In genomic region chr6:89081423-89082322, GRCh38 we compare ENCODE assay signal across 8 cellular contexts. TPM values are rescaled to one million over a fixed set of nuclear protein-coding genes. Genes with fewer than 3 reads are reported as not detected.
DNase-seq lines count a peak whose midpoint lies in the region; ATAC-seq and TF ChIP-seq lines count a peak whose summit lies in the region.

No MANE protein-coding gene starts in this region.

- intact Hi-C loops in PC-9 (cut with micrococcal nuclease; ENCODE audit: unreplicated experiment) = loop anchor here (2.0 to 5.0 kb wide), 4 partner anchors 65 to 271 kb away; partner anchors contain the start of genes PM20D2 and UBE2J1
- intact Hi-C loops in esophagus muscularis mucosa (cut with DNase I) = loop anchor here (2.0 to 5.0 kb wide), 3 partner anchors 47 to 65 kb away; partner anchors contain the start of gene PM20D2

- peak overlapping the region; percentile 98 for H3K4me3 ChIP-seq in PC-9
- H3K4me3 ChIP-seq in esophagus muscularis mucosa = peak overlapping the region; percentile 91 to 100 (median 96)

- peaks cover 27% of the 10 kb centered on the region for H3K79me2 ChIP-seq in PC-9 (ENCODE audit: low read depth)

- DNase-seq in DMS53 (lab: John Stamatoyannopoulos, UW) (peak; percentile 96), KBM-7 (peak; percentile 95), PC-9 (peak; percentile 77 to 95), esophagus muscularis mucosa (ENCODE audit: extremely low spot score) (peak; percentile 99), myocyte (ENCODE audit: low read depth) (peak; percentile 98)
- peak; percentile 98 for DNase-seq in activated T-cell treated with anti-CD3 and anti-CD28 coated beads, Interleukin-2, amount 50 U/mL, for 48 hours
- peak; percentile 94 to 98 for DNase-seq in stimulated activated CD8-positive, alpha-beta memory T cell treated with anti-CD3 and anti-CD28 coated beads, Interleukin-7, amount 100 ng/mL, for 4 hours (ENCODE audit: low read depth in 2 of 2)

- H3K4me1 ChIP-seq in PC-9 (replicated peaks; ENCODE audit: insufficient read depth) (no peaks in the 10 kb centered on the region; the same call in 1 of the 2 replicates), esophagus muscularis mucosa (peaks cover 29 to 51% (median 48%) of the 10 kb centered on the region in 4 donors)

- TF ChIP-seq POLR2A in esophagus muscularis mucosa (IDR thresholded peaks at IDR 0.05; ENCODE audit: low read depth) = peak; percentile 78

- in situ Hi-C loops in KBM-7 (cut with MboI; ENCODE audit: low pct_unique_long_range_greater_than_20kb, low sequenced_read_pairs) = no loop called here

- POLR2A ChIA-PET in PC-9 (lab: Charles Lee; ENCODE audit: unreplicated experiment) = interaction anchor here (1.8 kb wide), 1 partner anchor 217 kb away, joined by 22 read pairs; no protein-coding TSS in a partner anchor

- ATAC-seq in GM21619 (IDR thresholded peaks at IDR 0.05; ENCODE audit: unreplicated experiment) = peak; percentile 53

- TF ChIP-seq CTCF in PC-9 (conservative IDR thresholded peaks at IDR 0.05) = no peak
- no peak for TF ChIP-seq CTCF in esophagus muscularis mucosa (IDR thresholded peaks at IDR 0.05)

- H3K36me3 ChIP-seq in PC-9 (ENCODE audit: low read depth) = 0 out of 2 replicates have a peak, but pooled peaks cover 9% of the 10 kb centered on the region
- peaks cover 22 to 34% (median 28%) of the 10 kb centered on the region in 4 donors for H3K36me3 ChIP-seq in esophagus muscularis mucosa

- no peaks in the 10 kb centered on the region for H3K9me2 ChIP-seq in PC-9 (ENCODE audit: insufficient read depth)

- BruUV-seq in PC-9 (replicated peaks; lab: Mats Ljungman, UMichigan) = no TSS peak

- H4K20me1 ChIP-seq in PC-9 (ENCODE audit: insufficient read depth) = peaks cover 15% of the 10 kb centered on the region

- H2AFZ ChIP-seq in PC-9 = peak overlapping the region; percentile 73

- WGBS in esophagus muscularis mucosa = 0% methylated on average over 13 of the region's 69 CpGs

- H3K9me3 ChIP-seq in PC-9 (ENCODE audit: insufficient read depth, low read depth) (no peaks in the 10 kb centered on the region), esophagus muscularis mucosa (no peaks in the 10 kb centered on the region)

- CTCF ChIA-PET in PC-9 (lab: Charles Lee) = no interaction called here

- no peaks in the 10 kb centered on the region for H3K27me3 ChIP-seq in PC-9 (ENCODE audit: insufficient read depth, low read depth)
- no peaks in the 10 kb centered on the region for H3K27me3 ChIP-seq in esophagus muscularis mucosa

- peak; percentile 59 for TF ChIP-seq EP300 in esophagus muscularis mucosa (IDR thresholded peaks at IDR 0.05)

- H3K4me2 ChIP-seq in PC-9 = peak overlapping the region; percentile 96

- H3K27ac ChIP-seq in PC-9 = peak overlapping the region; percentile 75
- peak overlapping the region; percentile 100 for H3K27ac ChIP-seq in esophagus muscularis mucosa (replicated peaks in 1 of 4)

- H3F3A ChIP-seq in PC-9 (ENCODE audit: insufficient read depth, low read depth) = 0 out of 2 replicates have a peak, but pooled peaks cover 6% of the 10 kb centered on the region

RNA-seq across cellular contexts. Expression of gene PNRC1, which starts 1.1 kb away (rescaled TPM):
- total RNA-seq in PC-9 (2021) = 58.3 and 66.9 TPM in 2 replicates
- 100 to 1,000 TPM; 285 to 486 (median 315) TPM for total RNA-seq in esophagus muscularis mucosa
- 81.7 and 85.3 TPM in 2 replicates for total RNA-seq in myocyte
- polyA plus RNA-seq in myocyte (2012) = 46.1 TPM

RNA-seq across cellular contexts. Expression of gene SRSF12, which starts 36.2 kb away (rescaled TPM):
- total RNA-seq in PC-9 (2021) = not detected in 2 replicates
- 1 to 10 TPM in 2 of 4 donors, under 1 TPM in 1, not detected in 1; 0.97 to 2.0 (median 1.2) TPM for total RNA-seq in esophagus muscularis mucosa
- total RNA-seq in myocyte = not detected in 2 replicates
- 0.11 TPM for polyA plus RNA-seq in myocyte (2012)

Comparison
In these comparisons a context has a peak if more than half of its experiments do, and no peak if none do; other contexts are left out.
1. Peak in every context shown above with its lines: DNase-seq, ATAC-seq, H3K4me3 ChIP-seq and H3K27ac ChIP-seq.